13 cellular contexts compared by ENCODE assay signal in genomic region chr14:61104358-61104757, GRCh38.
DNase-seq lines count a peak whose midpoint lies in the region; ATAC-seq and TF ChIP-seq lines count a peak whose summit lies in the region.
"Had no signal": no experiment of that assay in that cellular context is flagged by ENCODE, and none has a peak within 500 bp of the region (broad histone marks: within the 10 kb centered on the region; RNA-seq: fewer than 3 reads in every experiment).

No MANE protein-coding gene starts in this region.

- peak overlapping the region in 6 of 11 experiments; percentile 32 to 90 (median 82); a peak in 12 of 22 replicates for H3K27ac ChIP-seq in BLaER1 treated with 17β-estradiol and CSF1 and Interleukin-3, amounts not matched to agents 10 nM and 100 nM
- H3K27ac ChIP-seq in HUES64 (ENCODE audit: low read depth, low read length): peak overlapping the region; percentile 79

- no peaks in the 10 kb centered on the region for H3K27me3 ChIP-seq in BLaER1 treated with 17β-estradiol and CSF1 and Interleukin-3, amounts not matched to agents 10 nM and 100 nM
- H3K27me3 ChIP-seq in HUES64 (ENCODE audit: insufficient read depth, low read length) (no peaks in the 10 kb centered on the region), neuron (ENCODE audit: insufficient read depth, low read length) (no peaks in the 10 kb centered on the region)

- DNase-seq in chondrocyte (ENCODE audit: low spot score): no peak
- DNase-seq in EL: no peak
- DNase-seq in pons (ENCODE audit: low spot score): no peak
- no peak for DNase-seq in AG08396 (ENCODE audit: low spot score)
- DNase-seq: activated T-cell treated with anti-CD3 and anti-CD28 coated beads, Interleukin-2, amount 50 U/mL, for 4 hours; cortex of kidney; hippocampal formation; naive thymus-derived CD8-positive, alpha-beta T cell; NCI-H524 had no signal

- H3K4me2 ChIP-seq in BLaER1 treated with 17β-estradiol and CSF1 and Interleukin-3, amounts not matched to agents 10 nM and 100 nM: peak overlapping the region in 6 of 11 experiments; percentile 4 to 93 (median 80); a peak in 10 of 22 replicates

- H3K9me3 ChIP-seq in BLaER1 treated with 17β-estradiol and CSF1 and Interleukin-3, amounts not matched to agents 10 nM and 100 nM (replicated peaks in 1 of 11): peaks cover 0 to 15% (median 0%) of the 10 kb centered on the region in 11 experiments; a peak in 2 of 22 replicates
- H3K9me3 ChIP-seq in HUES64 (ENCODE audit: insufficient read depth, low read depth, low read length): peaks cover 6% of the 10 kb centered on the region; the same call in 1 of the 2 replicates
- no peaks in the 10 kb centered on the region for H3K9me3 ChIP-seq in neuron (ENCODE audit: low read length)

- no peaks in the 10 kb centered on the region for H3K9me3 Mint-ChIP-seq in chondrocyte (ENCODE audit: low read depth)

- H3K4me1 Mint-ChIP-seq in chondrocyte (ENCODE audit: low read depth): peaks cover 74% of the 10 kb centered on the region

- peak overlapping the region; percentile 99 for H3K27ac Mint-ChIP-seq in chondrocyte (ENCODE audit: unreplicated experiment)
- H3K27ac Mint-ChIP-seq: naive thymus-derived CD8-positive, alpha-beta T cell had no signal

- H3K4me3 Mint-ChIP-seq in chondrocyte (ENCODE audit: unreplicated experiment): no peak overlapping the region
- H3K4me3 Mint-ChIP-seq: activated T-cell treated with anti-CD3 and anti-CD28 coated beads, Interleukin-2, amount 50 U/mL, for 4 hours; naive thymus-derived CD8-positive, alpha-beta T cell had no signal

- no peaks in the 10 kb centered on the region for H3K27me3 Mint-ChIP-seq in chondrocyte (ENCODE audit: low read depth)
- H3K27me3 Mint-ChIP-seq: naive thymus-derived CD8-positive, alpha-beta T cell had no signal

- no peaks in the 10 kb centered on the region for H3K36me3 Mint-ChIP-seq in chondrocyte (ENCODE audit: low read depth)

- peaks cover 0 to 67% (median 33%) of the 10 kb centered on the region in 10 experiments; a peak in 15 of 20 replicates for H3K4me1 ChIP-seq in BLaER1 treated with 17β-estradiol and CSF1 and Interleukin-3, amounts not matched to agents 10 nM and 100 nM
- H3K4me1 ChIP-seq in HUES64 (ENCODE audit: insufficient read depth, low read length) (peaks cover 47% of the 10 kb centered on the region), neuron (ENCODE audit: insufficient read depth, low read length) (peaks cover 35% of the 10 kb centered on the region)

- ATAC-seq in GM19351 (IDR thresholded peaks at IDR 0.05; ENCODE audit: unreplicated experiment): no peak
- ATAC-seq: naive thymus-derived CD8-positive, alpha-beta T cell had no signal

- H4K20me1 ChIP-seq in BLaER1 treated with 17β-estradiol and CSF1 and Interleukin-3, amounts not matched to agents 10 nM and 100 nM: no peaks in the 10 kb centered on the region

- 71% methylated on average over 3 of the region's 3 CpGs for WGBS in HUES64

- H3K4me3 ChIP-seq in BLaER1 treated with 17β-estradiol and CSF1 and Interleukin-3, amounts not matched to agents 10 nM and 100 nM: no peak overlapping the region
- H3K4me3 ChIP-seq in HUES64 (ENCODE audit: low read length) (no peak overlapping the region), neuron (ENCODE audit: low read length) (no peak overlapping the region)

- no peak for TF ChIP-seq CTCF in chondrocyte (IDR thresholded peaks at IDR 0.05)

- H3K36me3 ChIP-seq in BLaER1 treated with 17β-estradiol and CSF1 and Interleukin-3, amounts not matched to agents 10 nM and 100 nM: 0 out of 22 replicates have a peak, but pooled peaks cover 0 to 2% (median 0%) of the 10 kb centered on the region in 11 experiments
- H3K36me3 ChIP-seq in HUES64 (ENCODE audit: insufficient read depth, low read length) (no peaks in the 10 kb centered on the region), neuron (ENCODE audit: insufficient read depth, low read length) (no peaks in the 10 kb centered on the region)

- peak overlapping the region in 5 of 11 experiments; percentile 14 to 75 (median 62); a peak in 7 of 22 replicates for H3K9ac ChIP-seq in BLaER1 treated with 17β-estradiol and CSF1 and Interleukin-3, amounts not matched to agents 10 nM and 100 nM
- H3K9ac ChIP-seq in HUES64 (ENCODE audit: low read depth, low read length): peak overlapping the region; percentile 55; the same call in 1 of the 2 replicates

- peak overlapping the region; percentile 43 for H2AFZ ChIP-seq in neuron (ENCODE audit: low read depth, low read length)
